19 cellular contexts compared by ENCODE assay signal in the genomic region with DNA sequence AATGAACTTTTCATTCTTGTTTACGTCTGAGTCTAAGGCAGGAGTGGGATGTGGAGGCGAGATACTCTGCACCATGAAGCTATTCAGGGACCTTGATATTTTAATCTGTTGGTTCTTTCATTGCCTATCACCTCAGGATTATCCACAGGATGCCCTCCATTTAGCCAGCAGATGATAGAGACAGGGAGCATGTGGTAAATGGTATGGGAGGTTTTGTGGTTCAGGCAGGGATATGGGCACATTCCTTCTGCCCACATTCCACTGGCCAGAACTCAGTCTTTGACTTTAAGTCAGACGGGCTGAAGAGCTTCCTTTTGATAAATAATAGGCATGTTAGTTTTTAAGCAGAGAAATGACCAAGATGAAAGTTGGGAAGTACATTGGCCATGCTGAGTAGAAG.
DNase-seq lines count a peak whose midpoint lies in the region; ATAC-seq and TF ChIP-seq lines count a peak whose summit lies in the region.
"Had no signal": no experiment of that assay in that cellular context is flagged by ENCODE, and none has a peak within 500 bp of the region (broad histone marks: within the 10 kb centered on the region; RNA-seq: fewer than 3 reads in every experiment).

No MANE protein-coding gene starts in this region.

- H3K9me3 ChIP-seq in HUES48 (ENCODE audit: control insufficient read depth, insufficient read depth, low read length): peaks cover 22% of the 10 kb centered on the region
- H3K9me3 ChIP-seq: gastrocnemius medialis had no signal

- peak; percentile 61 for DNase-seq in COLO829 (ENCODE audit: low spot score)
- DNase-seq in astrocyte of the hippocampus (ENCODE audit: low read depth, low spot score): peak; percentile 72
- peak; percentile 24 for DNase-seq in medulla oblongata (ENCODE audit: extremely low spot score)
- DNase-seq in stimulated activated CD8-positive, alpha-beta memory T cell treated with anti-CD3 and anti-CD28 coated beads, Interleukin-4, amount 100 ng/mL, for 48 hours: no peak
- no peak for DNase-seq in HEK293T (ENCODE audit: extremely low spot score)
- DNase-seq: activated CD4-positive, alpha-beta T cell treated with anti-CD3 and anti-CD28 coated beads for 36 hours; CD4-positive, alpha-beta T cell; gastrocnemius medialis; NCI-H1436 treated with DMSO at 0.1 percent for 48 hours; SIG-M5; small intestine had no signal

- CTCF ChIA-PET in HEK293T (lab: Yijun Ruan, JAX): no interaction called here

- peak overlapping the region; percentile 94 for H3K27ac ChIP-seq in HUES48 (ENCODE audit: low read depth, low read length)
- H3K27ac ChIP-seq: gastrocnemius medialis, parathyroid adenoma had no signal

- H3K27me3 ChIP-seq in HUES48 (ENCODE audit: control insufficient read depth, insufficient read depth, low read length): no peaks in the 10 kb centered on the region
- H3K27me3 ChIP-seq: gastrocnemius medialis, tibial nerve had no signal

- peaks cover 17% of the 10 kb centered on the region; the same call in 1 of the 2 replicates for H3K36me3 ChIP-seq in HUES48 (ENCODE audit: control insufficient read depth, insufficient read depth, low read length)
- H3K36me3 ChIP-seq: gastrocnemius medialis had no signal

- ATAC-seq in GM18502 (IDR thresholded peaks at IDR 0.05; ENCODE audit: poor library complexity, unreplicated experiment): no peak
- ATAC-seq in GM21390 (IDR thresholded peaks at IDR 0.05; ENCODE audit: unreplicated experiment): no peak
- ATAC-seq: activated CD4-positive, alpha-beta T cell treated with anti-CD3 and anti-CD28 coated beads for 36 hours; gastrocnemius medialis; GM12878; HCT116; stimulated activated memory B cell treated with anti-CD40 and anti-IgM and Interleukin-4, amounts not matched to agents 10 μg/mL and 1 μg/mL and 100 μg/mL, for 72 hours had no signal

- peaks cover 70% of the 10 kb centered on the region for H3K4me1 ChIP-seq in HUES48 (ENCODE audit: control insufficient read depth, insufficient read depth, low read length)
- H3K4me1 ChIP-seq: gastrocnemius medialis had no signal

- POLR2A ChIA-PET in HEK293T (lab: Yijun Ruan, JAX): no interaction called here

- peak overlapping the region; percentile 28 for H3K9ac ChIP-seq in HUES48 (ENCODE audit: low read depth, low read length)
- H3K9ac ChIP-seq: parathyroid adenoma had no signal

- no peak overlapping the region for H3K4me3 ChIP-seq in HUES48 (ENCODE audit: low read depth, low read length)
- H3K4me3 ChIP-seq: gastrocnemius medialis, GM12878, tibial nerve had no signal

TF ChIP-seq in HEK293T, 16 proteins besides CTCF, POLR2A, EP300 and RAD21:
- TF ChIP-seq SP1 (IDR thresholded peaks at IDR 0.05) (no peak), LEF1 (IDR thresholded peaks at IDR 0.05; ENCODE audit: borderline replicate concordance) (no peak), ELF4 (IDR thresholded peaks at IDR 0.05) (no peak), BHLHE40 (IDR thresholded peaks at IDR 0.05; ENCODE audit: borderline replicate concordance) (no peak), TARDBP (IDR thresholded peaks at IDR 0.05) (no peak)

Comparison
In these comparisons a context has a peak if more than half of its experiments do, and no peak if none do; other contexts are left out.
1. DNase-seq: peak in COLO829 (single experiment), astrocyte of the hippocampus (single experiment) and medulla oblongata (single experiment); none in stimulated activated CD8-positive, alpha-beta memory T cell treated with anti-CD3 and anti-CD28 coated beads, Interleukin-4, amount 100 ng/mL, for 48 hours (single experiment) and HEK293T (single experiment).